Comparison of ENCODE assay signal across 26 cellular contexts in the genomic region with DNA sequence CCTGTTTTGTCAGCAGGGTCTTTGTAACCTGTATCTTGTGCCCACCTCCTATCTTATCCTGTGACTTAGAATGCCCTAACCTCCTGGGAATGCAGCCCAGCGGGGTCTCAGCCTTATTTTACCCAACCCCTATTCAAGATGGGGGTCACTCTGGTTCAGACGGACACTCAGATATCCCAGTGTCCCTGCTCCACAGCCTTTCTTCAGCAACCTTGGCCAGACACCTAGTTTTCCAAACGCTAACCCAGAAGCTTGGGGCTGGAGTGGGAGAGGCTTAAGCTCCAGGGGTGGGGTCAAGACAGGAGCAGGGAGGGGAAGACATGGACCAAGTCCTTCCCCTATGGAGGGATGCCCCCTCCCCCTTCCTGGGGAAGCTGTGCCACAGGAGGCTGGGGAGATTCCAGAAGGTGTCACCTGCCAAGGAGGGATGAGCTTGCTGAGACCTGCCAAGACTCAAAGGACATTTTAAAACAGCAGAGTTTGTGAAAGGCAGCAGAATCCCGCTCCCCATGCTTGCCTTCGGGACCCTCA.
"Had no signal": no experiment of that assay in that cellular context is flagged by ENCODE, and none has a peak within 500 bp of the region (broad histone marks: within the 10 kb centered on the region; RNA-seq: fewer than 3 reads in every experiment).

No MANE protein-coding gene starts in this region.

- H3K27me3 Mint-ChIP-seq: activated naive CD8-positive, alpha-beta T cell treated with anti-CD3 and anti-CD28 coated beads, Interleukin-2, amount 50 U/mL, for 24 hours; dendritic cell treated with granulocyte-macrophage colony-stimulating factor and Interleukin-4, amounts not matched to agents 40 ng/mL and 50 ng/mL, for 4 days; stimulated activated naive CD8-positive, alpha-beta T cell treated with anti-CD3 and anti-CD28 coated beads, Interleukin-15, Interleukin-2, amounts not matched to agents 100 ng/mL and 50 ng/mL, for 24 hours had no signal

- H3K9me3 ChIP-seq: breast epithelium, esophagus muscularis mucosa, left lung, lower lobe of right lung, thyroid gland, upper lobe of right lung had no signal

- H3K27ac ChIP-seq: breast epithelium, esophagus muscularis mucosa, left lung, lower lobe of right lung, thyroid gland, upper lobe of right lung had no signal

- H3K27ac Mint-ChIP-seq: activated T-helper 2 cell treated with anti-CD3 and anti-CD28 coated beads, Interferon-gamma antibody, Interleukin-2, Interleukin-4, amounts not matched to agents 10 μg/mL and 5 μg/mL and 100 μg/mL, durations not matched to agents 14 hours and 24 hours and 36 hours; dendritic cell treated with granulocyte-macrophage colony-stimulating factor and Interleukin-4, amounts not matched to agents 40 ng/mL and 50 ng/mL, for 4 days; nephron; WTC11 had no signal

- ATAC-seq: activated naive CD8-positive, alpha-beta T cell treated with anti-CD3 and anti-CD28 coated beads, Interleukin-2, amount 50 U/mL, for 24 hours; left lung; lower lobe of right lung; right cardiac atrium; upper lobe of right lung; WTC11 had no signal

- H3K4me1 Mint-ChIP-seq: nephron had no signal

- H3K36me3 ChIP-seq: breast epithelium, thyroid gland had no signal

- H3K4me3 ChIP-seq: breast epithelium, esophagus muscularis mucosa, left lung, lower lobe of right lung, thyroid gland, upper lobe of right lung had no signal

- H3K27me3 ChIP-seq: breast epithelium, esophagus muscularis mucosa, left lung, thyroid gland, upper lobe of right lung had no signal

- FAIRE-seq: islet of Langerhans had no signal

- H3K9me3 Mint-ChIP-seq: activated naive CD8-positive, alpha-beta T cell treated with anti-CD3 and anti-CD28 coated beads, Interleukin-2, amount 50 U/mL, for 24 hours; activated T-helper 2 cell treated with anti-CD3 and anti-CD28 coated beads, Interferon-gamma antibody, Interleukin-2, Interleukin-4, amounts not matched to agents 10 μg/mL and 5 μg/mL and 100 μg/mL, durations not matched to agents 14 hours and 24 hours and 36 hours; dendritic cell treated with granulocyte-macrophage colony-stimulating factor and Interleukin-4, amounts not matched to agents 40 ng/mL and 50 ng/mL, for 4 days; nephron; stimulated activated naive CD8-positive, alpha-beta T cell treated with anti-CD3 and anti-CD28 coated beads, Interleukin-15, Interleukin-2, amounts not matched to agents 100 ng/mL and 50 ng/mL, for 24 hours; WTC11 had no signal

- DNase-seq: activated CD4-positive, alpha-beta T cell treated with anti-CD3 and anti-CD28 coated beads for 1 hour; activated CD8-positive, alpha-beta memory T cell treated with anti-CD3 and anti-CD28 coated beads for 24 hours; activated CD8-positive, alpha-beta memory T cell treated with anti-CD3 and anti-CD28 coated beads, Interleukin-2, amount 50 U/mL, for 48 hours; activated naive CD4-positive, alpha-beta T cell treated with Interleukin-2 at 50 U/mL for 16 hours; activated naive CD8-positive, alpha-beta T cell treated with anti-CD3 and anti-CD28 coated beads, Interleukin-2, amount 50 U/mL, for 24 hours; activated T-cell treated with anti-CD3 and anti-CD28 coated beads, Interleukin-2, amount 50 U/mL, for 48 hours; amygdala; central memory CD4-positive, alpha-beta T cell; foreskin melanocyte; left lung; lower lobe of right lung; mesenchymal stem cell; posterior cingulate gyrus; right cardiac atrium; substantia nigra; T-helper 2 cell; thyroid gland; upper lobe of right lung had no signal

- H3K4me1 ChIP-seq: breast epithelium, esophagus muscularis mucosa, left lung, lower lobe of right lung, thyroid gland, upper lobe of right lung had no signal

- H3K36me3 Mint-ChIP-seq: WTC11 had no signal

- H3K4me3 Mint-ChIP-seq: activated naive CD8-positive, alpha-beta T cell treated with anti-CD3 and anti-CD28 coated beads, Interleukin-2, amount 50 U/mL, for 24 hours; dendritic cell treated with granulocyte-macrophage colony-stimulating factor and Interleukin-4, amounts not matched to agents 40 ng/mL and 50 ng/mL, for 4 days; nephron; stimulated activated naive CD8-positive, alpha-beta T cell treated with anti-CD3 and anti-CD28 coated beads, Interleukin-15, Interleukin-2, amounts not matched to agents 100 ng/mL and 50 ng/mL, for 24 hours; WTC11 had no signal
